34 cellular contexts compared by ENCODE assay signal in the genomic region with DNA sequence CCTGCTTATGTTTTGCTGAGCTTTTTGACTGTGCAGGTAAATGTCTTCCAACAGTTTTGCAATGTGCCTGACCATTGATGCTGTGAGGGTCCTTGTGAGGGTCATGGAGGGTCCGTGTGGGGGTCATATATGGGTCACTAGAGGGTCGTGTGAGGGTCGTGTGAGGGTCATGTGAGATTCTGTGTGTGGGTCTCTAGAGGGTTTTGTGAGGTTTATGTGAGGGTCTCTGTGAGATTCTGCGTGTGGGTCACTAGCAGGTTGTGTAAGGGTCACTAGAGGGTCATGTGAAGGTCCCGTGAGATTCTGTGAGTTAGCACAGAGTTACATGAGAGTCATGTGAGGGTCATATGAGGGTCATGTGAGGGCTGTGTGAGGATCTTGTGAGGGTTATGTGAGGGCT.
"Had no signal": no experiment of that assay in that cellular context is flagged by ENCODE, and none has a peak within 500 bp of the region (broad histone marks: within the 10 kb centered on the region; RNA-seq: fewer than 3 reads in every experiment).

No MANE protein-coding gene starts in this region.

- H3K27me3 ChIP-seq: adrenal gland, body of pancreas, brain microvascular endothelial cell had no signal

- H3K27ac ChIP-seq: adrenal gland, body of pancreas, brain microvascular endothelial cell, breast epithelium, WERI-Rb-1 had no signal

- H3K4me3 Mint-ChIP-seq: activated CD4-positive, alpha-beta memory T cell treated with anti-CD3 and anti-CD28 coated beads, Interleukin-2, amount 10 ng/mL, durations not matched to agents 7 days and 5 days; activated CD4-positive, alpha-beta T cell treated with anti-CD3 and anti-CD28 coated beads for 36 hours; activated CD4-positive, alpha-beta T cell treated with anti-CD3 and anti-CD28 coated beads, Interleukin-2, amount 10 ng/mL, durations not matched to agents 7 days and 5 days; activated CD8-positive, alpha-beta T cell treated with anti-CD3 and anti-CD28 coated beads, Interleukin-2, amount 10 ng/mL, durations not matched to agents 7 days and 5 days; activated naive CD4-positive, alpha-beta T cell treated with anti-CD3 and anti-CD28 coated beads for 36 hours; activated naive CD8-positive, alpha-beta T cell treated with anti-CD3 and anti-CD28 coated beads for 36 hours; activated T-cell treated with anti-CD3 and anti-CD28 coated beads, Interleukin-2, amount 50 U/mL, for 24 hours; T-helper 1 cell treated with Interleukin-12 subunit alpha and Interleukin-12 subunit beta and Interleukin-4 antibody, amounts not matched to agents 30 μg/mL and 1 μg/mL, for 36 hours; T-helper 2 cell treated with Interferon-gamma antibody and Interleukin-4, amounts not matched to agents 5 μg/mL and 100 μg/mL, for 36 hours; WTC11 had no signal

- H3K4me3 ChIP-seq: adrenal gland, body of pancreas, breast epithelium had no signal

- H3K9me3 ChIP-seq: adrenal gland had no signal

- ATAC-seq: activated CD4-positive, alpha-beta T cell treated with anti-CD3 and anti-CD28 coated beads for 36 hours; activated CD8-positive, alpha-beta T cell treated with anti-CD3 and anti-CD28 coated beads, Interleukin-2, amount 10 ng/mL, durations not matched to agents 7 days and 5 days; activated naive CD4-positive, alpha-beta T cell treated with anti-CD3 and anti-CD28 coated beads, Interleukin-2, amount 50 U/mL, for 72 hours; body of pancreas; WTC11 had no signal

- H3K36me3 ChIP-seq: adrenal gland, brain microvascular endothelial cell, breast epithelium, WERI-Rb-1 had no signal

- H3K27ac Mint-ChIP-seq: activated CD4-positive, alpha-beta memory T cell treated with anti-CD3 and anti-CD28 coated beads, Interleukin-2, amount 10 ng/mL, durations not matched to agents 7 days and 5 days; activated CD4-positive, alpha-beta T cell treated with anti-CD3 and anti-CD28 coated beads for 36 hours; activated CD4-positive, alpha-beta T cell treated with anti-CD3 and anti-CD28 coated beads, Interleukin-2, amount 10 ng/mL, durations not matched to agents 7 days and 5 days; activated CD8-positive, alpha-beta T cell treated with anti-CD3 and anti-CD28 coated beads, Interleukin-2, amount 10 ng/mL, durations not matched to agents 7 days and 5 days; activated naive CD4-positive, alpha-beta T cell treated with anti-CD3 and anti-CD28 coated beads for 36 hours; activated naive CD4-positive, alpha-beta T cell treated with anti-CD3 and anti-CD28 coated beads, Interleukin-2, amount 50 U/mL, for 72 hours; activated naive CD8-positive, alpha-beta T cell treated with anti-CD3 and anti-CD28 coated beads for 36 hours; activated T-cell treated with anti-CD3 and anti-CD28 coated beads, Interleukin-2, amount 50 U/mL, for 24 hours; activated T-helper 2 cell treated with anti-CD3 and anti-CD28 coated beads, Interferon-gamma antibody, Interleukin-2, Interleukin-4, amounts not matched to agents 10 μg/mL and 5 μg/mL and 100 μg/mL, durations not matched to agents 14 hours and 24 hours and 36 hours; T-helper 1 cell treated with Interleukin-12 subunit alpha and Interleukin-12 subunit beta and Interleukin-4 antibody, amounts not matched to agents 30 μg/mL and 1 μg/mL, for 36 hours; T-helper 2 cell treated with Interferon-gamma antibody and Interleukin-4, amounts not matched to agents 5 μg/mL and 100 μg/mL, for 36 hours; WTC11 had no signal

- DNase-seq: activated CD4-positive, alpha-beta memory T cell treated with anti-CD3 and anti-CD28 coated beads, Interleukin-2, amount 10 ng/mL, durations not matched to agents 7 days and 5 days; activated CD4-positive, alpha-beta T cell treated with anti-CD3 and anti-CD28 coated beads for 1 hour; activated CD4-positive, alpha-beta T cell treated with anti-CD3 and anti-CD28 coated beads for 36 hours; activated CD4-positive, alpha-beta T cell treated with anti-CD3 and anti-CD28 coated beads for 48 hours; activated CD4-positive, alpha-beta T cell treated with anti-CD3 and anti-CD28 coated beads, Interleukin-2, amount 10 ng/mL, durations not matched to agents 7 days and 5 days; activated CD4-positive, alpha-beta T cell treated with anti-CD3 and anti-CD28 coated beads, Interleukin-2, amount 50 U/mL, for 48 hours; activated CD4-positive, CD25-positive, alpha-beta regulatory T cell; activated CD8-positive, alpha-beta memory T cell treated with anti-CD3 and anti-CD28 coated beads for 24 hours; activated CD8-positive, alpha-beta memory T cell treated with anti-CD3 and anti-CD28 coated beads, Interleukin-2, amount 50 U/mL, for 48 hours; activated CD8-positive, alpha-beta T cell treated with anti-CD3 and anti-CD28 coated beads, Interleukin-2, amount 10 ng/mL, durations not matched to agents 7 days and 5 days; activated effector memory CD4-positive, alpha-beta T cell treated with Interleukin-2 at 50 U/mL for 16 hours; activated gamma-delta T cell; activated naive CD4-positive, alpha-beta T cell treated with anti-CD3 and anti-CD28 coated beads for 36 hours; activated naive CD4-positive, alpha-beta T cell treated with anti-CD3 and anti-CD28 coated beads, Interleukin-2, amount 50 U/mL, for 16 hours; activated naive CD8-positive, alpha-beta T cell treated with anti-CD3 and anti-CD28 coated beads for 36 hours; activated T-cell treated with anti-CD3 and anti-CD28 coated beads, Interleukin-2, amount 50 U/mL, for 24 hours; activated T-cell treated with anti-CD3 and anti-CD28 coated beads, Interleukin-2, amount 50 U/mL, for 48 hours; adrenal gland; amniotic stem cell; aorta; body of pancreas; brain microvascular endothelial cell; central memory CD4-positive, alpha-beta T cell; SW 1271; T-helper 1 cell; T-helper 2 cell; T-helper 9 cell; WERI-Rb-1 had no signal

- H3K9me3 Mint-ChIP-seq: activated CD4-positive, alpha-beta memory T cell treated with anti-CD3 and anti-CD28 coated beads, Interleukin-2, amount 10 ng/mL, durations not matched to agents 7 days and 5 days; activated CD4-positive, alpha-beta T cell treated with anti-CD3 and anti-CD28 coated beads, Interleukin-2, amount 10 ng/mL, durations not matched to agents 7 days and 5 days; activated naive CD4-positive, alpha-beta T cell treated with anti-CD3 and anti-CD28 coated beads for 36 hours; activated naive CD8-positive, alpha-beta T cell treated with anti-CD3 and anti-CD28 coated beads for 36 hours; activated T-cell treated with anti-CD3 and anti-CD28 coated beads, Interleukin-2, amount 50 U/mL, for 24 hours; activated T-helper 2 cell treated with anti-CD3 and anti-CD28 coated beads, Interferon-gamma antibody, Interleukin-2, Interleukin-4, amounts not matched to agents 10 μg/mL and 5 μg/mL and 100 μg/mL, durations not matched to agents 14 hours and 24 hours and 36 hours; T-helper 1 cell treated with Interleukin-12 subunit alpha and Interleukin-12 subunit beta and Interleukin-4 antibody, amounts not matched to agents 30 μg/mL and 1 μg/mL, for 36 hours; T-helper 2 cell treated with Interferon-gamma antibody and Interleukin-4, amounts not matched to agents 5 μg/mL and 100 μg/mL, for 36 hours had no signal

- H3K4me1 Mint-ChIP-seq: activated CD4-positive, alpha-beta memory T cell treated with anti-CD3 and anti-CD28 coated beads, Interleukin-2, amount 10 ng/mL, durations not matched to agents 7 days and 5 days; activated CD4-positive, alpha-beta T cell treated with anti-CD3 and anti-CD28 coated beads for 36 hours; activated CD4-positive, alpha-beta T cell treated with anti-CD3 and anti-CD28 coated beads, Interleukin-2, amount 10 ng/mL, durations not matched to agents 7 days and 5 days; activated naive CD8-positive, alpha-beta T cell treated with anti-CD3 and anti-CD28 coated beads for 36 hours had no signal

- H3K36me3 Mint-ChIP-seq: activated naive CD4-positive, alpha-beta T cell treated with anti-CD3 and anti-CD28 coated beads, Interleukin-2, amount 50 U/mL, for 72 hours; activated naive CD8-positive, alpha-beta T cell treated with anti-CD3 and anti-CD28 coated beads for 36 hours; WTC11 had no signal

- H3K4me1 ChIP-seq: adrenal gland, body of pancreas, breast epithelium had no signal
